1 cellular context compared by ENCODE assay signal in the genomic region with DNA sequence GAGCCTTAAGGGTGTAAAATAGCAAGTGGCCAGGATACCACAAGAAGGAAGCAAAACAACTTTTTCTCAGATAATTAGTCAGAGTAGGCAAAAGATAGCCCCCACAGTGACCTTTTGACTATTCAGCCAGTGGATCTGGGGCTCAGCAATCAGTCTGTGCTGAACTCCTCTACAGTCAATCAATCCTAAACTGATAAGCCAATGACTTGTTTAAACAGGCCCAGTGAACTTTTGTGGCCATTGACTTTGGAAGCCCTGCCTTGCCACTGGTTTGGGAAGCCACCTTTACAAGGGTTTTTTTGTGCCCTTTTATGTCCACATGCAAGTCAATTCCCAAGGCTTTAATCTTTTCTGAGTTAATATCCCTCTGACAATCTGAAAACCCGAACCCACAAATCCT.
TF ChIP-seq lines count a peak whose summit lies in the region.

No MANE protein-coding gene starts in this region.

TF ChIP-seq in GM12878, 131 proteins besides CTCF, POLR2A, EP300 and RAD21:
- TF ChIP-seq BRCA1 (IDR thresholded peaks at IDR 0.05; ENCODE audit: low read depth, low read length) (no peak), BACH1 (IDR thresholded peaks at IDR 0.05; ENCODE audit: borderline replicate concordance) (no peak)
TF ChIP-seq in GM12878: peak in this region for 0.
